In the genomic region with DNA sequence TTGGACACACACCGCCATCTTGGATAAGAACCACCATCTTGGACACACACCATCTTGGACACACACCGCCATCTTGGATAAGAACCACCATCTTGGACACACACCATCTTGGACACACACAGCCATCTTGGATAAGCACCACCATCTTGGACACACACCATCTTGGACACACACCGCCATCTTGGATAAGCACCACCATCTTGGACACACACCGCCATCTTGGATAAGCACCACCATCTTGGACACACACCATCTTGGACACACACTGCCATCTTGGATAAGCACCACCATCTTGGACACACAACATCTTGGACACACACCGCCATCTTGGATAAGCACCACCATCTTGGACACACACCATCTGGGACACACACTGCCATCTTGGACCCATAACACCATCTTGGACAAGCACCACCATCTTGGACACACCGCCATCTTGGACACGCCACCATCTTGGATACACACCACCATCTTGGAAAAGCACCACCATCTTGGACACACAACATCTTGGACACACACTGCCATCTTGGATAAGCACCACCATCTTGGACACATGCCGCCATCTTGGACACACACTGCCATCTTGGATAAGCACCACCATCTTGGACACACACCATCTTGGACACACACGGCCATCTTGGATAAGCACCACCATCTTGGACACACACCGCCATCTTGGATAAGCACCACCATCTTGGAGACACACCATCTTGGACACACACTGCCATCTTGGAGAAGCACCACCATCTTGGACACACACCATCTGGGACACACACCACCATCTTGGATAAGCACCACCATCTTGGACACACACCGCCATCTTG, we compare ENCODE assay signal across 1 cellular context.
TF ChIP-seq lines count a peak whose summit lies in the region.

No MANE protein-coding gene starts in this region.

TF ChIP-seq in HEK293, 187 proteins besides CTCF, POLR2A, EP300 and RAD21 (continued from another document):
- TF ChIP-seq, protein P1, sequence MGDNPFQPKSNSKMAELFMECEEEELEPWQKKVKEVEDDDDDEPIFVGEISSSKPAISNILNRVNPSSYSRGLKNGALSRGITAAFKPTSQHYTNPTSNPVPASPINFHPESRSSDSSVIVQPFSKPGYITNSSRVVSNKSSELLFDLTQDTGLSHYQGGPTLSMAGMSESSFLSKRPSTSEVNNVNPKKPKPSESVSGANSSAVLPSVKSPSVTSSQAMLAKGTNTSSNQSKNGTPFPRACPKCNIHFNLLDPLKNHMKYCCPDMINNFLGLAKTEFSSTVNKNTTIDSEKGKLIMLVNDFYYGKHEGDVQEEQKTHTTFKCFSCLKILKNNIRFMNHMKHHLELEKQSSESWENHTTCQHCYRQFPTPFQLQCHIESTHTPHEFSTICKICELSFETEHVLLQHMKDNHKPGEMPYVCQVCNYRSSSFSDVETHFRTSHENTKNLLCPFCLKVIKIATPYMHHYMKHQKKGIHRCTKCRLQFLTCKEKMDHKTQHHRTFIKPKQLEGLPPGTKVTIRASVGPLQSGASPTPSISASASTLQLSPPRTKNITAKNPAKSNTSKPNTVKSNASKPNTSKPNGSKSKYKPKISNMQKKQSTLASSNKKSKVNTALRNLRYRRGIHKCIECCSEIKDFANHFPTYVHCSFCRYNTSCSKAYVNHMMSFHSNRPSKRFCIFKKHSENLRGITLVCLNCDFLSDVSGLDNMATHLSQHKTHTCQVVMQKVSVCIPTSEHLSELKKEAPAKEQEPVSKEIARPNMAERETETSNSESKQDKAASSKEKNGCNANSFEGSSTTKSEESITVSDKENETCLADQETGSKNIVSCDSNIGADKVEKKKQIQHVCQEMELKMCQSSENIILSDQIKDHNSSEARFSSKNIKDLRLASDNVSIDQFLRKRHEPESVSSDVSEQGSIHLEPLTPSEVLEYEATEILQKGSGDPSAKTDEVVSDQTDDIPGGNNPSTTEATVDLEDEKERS (tag by site-specific recombination; IDR thresholded peaks at IDR 0.05) = peak; percentile 96
